22 cellular contexts compared by ENCODE assay signal in genomic region chr5:34632805-34633414, GRCh38. TPM values are rescaled to one million over a fixed set of nuclear protein-coding genes. Genes with fewer than 3 reads are reported as not detected.
"Had no signal": no experiment of that assay in that cellular context is flagged by ENCODE, and none has a peak within 500 bp of the region (broad histone marks: within the 10 kb centered on the region; RNA-seq: fewer than 3 reads in every experiment).

No MANE protein-coding gene starts in this region.

- H3K9me3 Mint-ChIP-seq: neural crest cell; stimulated activated effector memory CD8-positive, alpha-beta T cell treated with anti-CD3 and anti-CD28 coated beads, Interleukin-12 subunit alpha, Interleukin-12 subunit beta, amount 100 ng/mL, for 72 hours had no signal

- H3K4me3 ChIP-seq: ascending aorta, colonic mucosa, pancreas, psoas muscle, right atrium auricular region, tibial artery had no signal

- H3K27ac Mint-ChIP-seq: activated CD8-positive, alpha-beta T cell treated with anti-CD3 and anti-CD28 coated beads, Interleukin-2, amount 10 ng/mL, durations not matched to agents 7 days and 5 days; activated naive CD4-positive, alpha-beta T cell treated with anti-CD3 and anti-CD28 coated beads, Interleukin-2, amount 50 U/mL, for 72 hours; naive B cell; stimulated activated effector memory CD8-positive, alpha-beta T cell treated with anti-CD3 and anti-CD28 coated beads, Interleukin-12 subunit alpha, Interleukin-12 subunit beta, amount 100 ng/mL, for 72 hours; stimulated activated naive CD8-positive, alpha-beta T cell treated with anti-CD3 and anti-CD28 coated beads, Interleukin-15, amount 100 ng/mL, for 72 hours had no signal

- H3K4me3 Mint-ChIP-seq: activated CD8-positive, alpha-beta T cell treated with anti-CD3 and anti-CD28 coated beads, Interleukin-2, amount 10 ng/mL, durations not matched to agents 7 days and 5 days; naive B cell; neural crest cell; stimulated activated effector memory CD8-positive, alpha-beta T cell treated with anti-CD3 and anti-CD28 coated beads, Interleukin-12 subunit alpha, Interleukin-12 subunit beta, amount 100 ng/mL, for 72 hours; stimulated activated naive CD8-positive, alpha-beta T cell treated with anti-CD3 and anti-CD28 coated beads, Interleukin-15, amount 100 ng/mL, for 72 hours had no signal

- H3K36me3 ChIP-seq: ascending aorta, colonic mucosa, pancreas, right atrium auricular region, tibial artery, WERI-Rb-1 had no signal

- H3K9me3 ChIP-seq: ascending aorta, colonic mucosa, pancreas, psoas muscle had no signal

- H3K36me3 Mint-ChIP-seq: stimulated activated effector memory CD8-positive, alpha-beta T cell treated with anti-CD3 and anti-CD28 coated beads, Interleukin-12 subunit alpha, Interleukin-12 subunit beta, amount 100 ng/mL, for 72 hours had no signal

- H3K27me3 ChIP-seq: ascending aorta, colonic mucosa, foreskin keratinocyte, pancreas, right atrium auricular region, tibial artery had no signal

- H3K27ac ChIP-seq: ascending aorta, colonic mucosa, foreskin keratinocyte, pancreas, psoas muscle, right atrium auricular region, tibial artery, WERI-Rb-1 had no signal

- H3K4me1 ChIP-seq: ascending aorta, colonic mucosa, foreskin keratinocyte, pancreas, psoas muscle, right atrium auricular region, tibial artery had no signal

- H3K4me1 Mint-ChIP-seq: stimulated activated effector memory CD8-positive, alpha-beta T cell treated with anti-CD3 and anti-CD28 coated beads, Interleukin-12 subunit alpha, Interleukin-12 subunit beta, amount 100 ng/mL, for 72 hours; stimulated activated naive CD8-positive, alpha-beta T cell treated with anti-CD3 and anti-CD28 coated beads, Interleukin-15, amount 100 ng/mL, for 72 hours had no signal

- DNase-seq: activated CD4-positive, alpha-beta T cell treated with anti-CD3 and anti-CD28 coated beads for 1 hour; activated CD4-positive, alpha-beta T cell treated with anti-CD3 and anti-CD28 coated beads, Interleukin-2, amount 50 U/mL, for 1 hour; activated CD8-positive, alpha-beta T cell treated with anti-CD3 and anti-CD28 coated beads, Interleukin-2, amount 10 ng/mL, durations not matched to agents 7 days and 5 days; activated gamma-delta T cell treated with Interleukin-2 at 50 U/mL for 16 hours; central memory CD4-positive, alpha-beta T cell; colonic mucosa; foreskin keratinocyte; hippocampal formation; left ventricle myocardium superior; naive B cell; pancreas; psoas muscle; stimulated activated CD4-positive, alpha-beta T cell treated with anti-CD3 and anti-CD28 coated beads, Interleukin-1b, Interleukin-23, amount 100 ng/mL, for 48 hours; stimulated activated naive CD8-positive, alpha-beta T cell treated with anti-CD3 and anti-CD28 coated beads, Interleukin-15, amount 100 ng/mL, for 72 hours; T-helper 1 cell; tibial artery; WERI-Rb-1 had no signal

RNA-seq across cellular contexts. Expression of gene RAI14, which starts 23.2 kb away (rescaled TPM):
- total RNA-seq: activated CD8-positive, alpha-beta T cell treated with anti-CD3 and anti-CD28 coated beads, Interleukin-2, amount 10 ng/mL, durations not matched to agents 7 days and 5 days had no signal
